ENCODE assay signal across 20 cellular contexts in the genomic region with DNA sequence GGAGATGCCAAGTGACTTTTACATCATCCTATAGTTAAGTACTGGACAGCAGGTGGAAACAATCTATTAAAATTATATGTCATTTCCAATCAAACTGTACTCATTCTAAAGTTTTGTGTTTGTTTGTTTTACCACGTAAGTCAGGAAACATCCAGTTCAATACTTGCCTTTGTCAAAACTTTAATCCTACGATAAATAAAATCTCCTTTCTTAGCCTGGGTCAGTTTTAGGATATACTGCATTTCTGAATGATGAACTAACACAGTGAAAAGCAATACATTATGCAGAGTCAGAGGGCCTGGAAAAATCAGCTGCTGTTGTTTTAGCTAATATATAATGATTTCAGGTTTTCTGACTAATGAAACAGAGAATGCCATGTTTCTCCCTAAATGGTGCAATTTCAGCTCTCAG.
DNase-seq lines count a peak whose midpoint lies in the region; FAIRE-seq and TF ChIP-seq lines count a peak whose summit lies in the region.
"Had no signal": no experiment of that assay in that cellular context is flagged by ENCODE, and none has a peak within 500 bp of the region (broad histone marks: within the 10 kb centered on the region; RNA-seq: fewer than 3 reads in every experiment).

No MANE protein-coding gene starts in this region.

- no peak overlapping the region for H3K27ac Mint-ChIP-seq in astrocyte (ENCODE audit: unreplicated experiment)
- no peak overlapping the region for H3K27ac Mint-ChIP-seq in activated T-helper 1 cell treated with anti-CD3 and anti-CD28 coated beads, Interleukin-12 subunit alpha, Interleukin-12 subunit beta, Interleukin-2, Interleukin-4 antibody, amounts not matched to agents 30 ng/mL and 10 ng/mL and 1 ng/mL, durations not matched to agents 14 hours and 24 hours and 36 hours
- H3K27ac Mint-ChIP-seq: CD4-positive, alpha-beta memory T cell; H9 had no signal

- H2AFZ ChIP-seq in astrocyte (ENCODE audit: low read depth, low read length) (no peak overlapping the region), mesenchymal stem cell (ENCODE audit: low read depth, low read length) (no peak overlapping the region)

- H4K8ac ChIP-seq in mesenchymal stem cell (ENCODE audit: low read length): no peak overlapping the region

- H3K36me3 ChIP-seq in astrocyte (ENCODE audit: insufficient read depth, low read length) (no peaks in the 10 kb centered on the region), mesenchymal stem cell (ENCODE audit: control insufficient read depth in 1 of 2, insufficient read depth in 2 of 2, low read depth in 1 of 2, low read length in 2 of 2) (no peaks in the 10 kb centered on the region)

- no peaks in the 10 kb centered on the region for H3K27me3 ChIP-seq in astrocyte (ENCODE audit: insufficient read depth, low read length)
- H3K27me3 ChIP-seq in mesenchymal stem cell (ENCODE audit: control insufficient read depth in 1 of 2, insufficient read depth in 1 of 2, low read length in 2 of 2): no peaks in the 10 kb centered on the region

- H3K4me2 ChIP-seq in astrocyte (ENCODE audit: low read length) (no peak overlapping the region), mesenchymal stem cell (ENCODE audit: low read length, poor library complexity, severe bottlenecking) (no peak overlapping the region)

- H3K4me1 ChIP-seq in astrocyte (ENCODE audit: insufficient read depth, low read length) (peaks cover 6% of the 10 kb centered on the region), mesenchymal stem cell (ENCODE audit: control insufficient read depth, insufficient read depth, low read depth, low read length) (no peaks in the 10 kb centered on the region)

- no peaks in the 10 kb centered on the region for H3K36me3 Mint-ChIP-seq in astrocyte (ENCODE audit: low read depth, unreplicated experiment)
- H3K36me3 Mint-ChIP-seq in activated T-helper 1 cell treated with anti-CD3 and anti-CD28 coated beads, Interleukin-12 subunit alpha, Interleukin-12 subunit beta, Interleukin-2, Interleukin-4 antibody, amounts not matched to agents 30 ng/mL and 10 ng/mL and 1 ng/mL, durations not matched to agents 14 hours and 24 hours and 36 hours (ENCODE audit: low read depth): no peaks in the 10 kb centered on the region
- H3K36me3 Mint-ChIP-seq: CD4-positive, alpha-beta memory T cell had no signal

- no peak overlapping the region for H2BK12ac ChIP-seq in mesenchymal stem cell (ENCODE audit: low read length in 2 of 2)

- H3K27ac ChIP-seq in astrocyte (ENCODE audit: low read depth, low read length): no peak overlapping the region
- H3K27ac ChIP-seq in mesenchymal stem cell (ENCODE audit: low read length, poor library complexity, severe bottlenecking): no peak overlapping the region

- 40% methylated on average over 1 of the region's 2 CpGs for WGBS in mesenchymal stem cell

- H3K9ac ChIP-seq in astrocyte (ENCODE audit: low read length): no peak overlapping the region
- peak overlapping the region; percentile 22 for H3K9ac ChIP-seq in mesenchymal stem cell (ENCODE audit: low read length)

- H3K79me1 ChIP-seq in mesenchymal stem cell (replicated peaks; ENCODE audit: low read length, poor library complexity, severe bottlenecking): no peaks in the 10 kb centered on the region

- no peak overlapping the region for H3K23ac ChIP-seq in mesenchymal stem cell (ENCODE audit: low read length in 2 of 2)

- H3K9me3 Mint-ChIP-seq in astrocyte (ENCODE audit: unreplicated experiment): no peaks in the 10 kb centered on the region
- H3K9me3 Mint-ChIP-seq in activated T-helper 1 cell treated with anti-CD3 and anti-CD28 coated beads, Interleukin-12 subunit alpha, Interleukin-12 subunit beta, Interleukin-2, Interleukin-4 antibody, amounts not matched to agents 30 ng/mL and 10 ng/mL and 1 ng/mL, durations not matched to agents 14 hours and 24 hours and 36 hours: peaks cover 9% of the 10 kb centered on the region
- H3K9me3 Mint-ChIP-seq: H9 had no signal

- H3K18ac ChIP-seq in mesenchymal stem cell (ENCODE audit: low read depth in 1 of 2, low read length in 2 of 2): no peak overlapping the region

- H3K27me3 Mint-ChIP-seq in astrocyte (ENCODE audit: low read depth, unreplicated experiment): no peaks in the 10 kb centered on the region
- no peaks in the 10 kb centered on the region for H3K27me3 Mint-ChIP-seq in activated T-helper 1 cell treated with anti-CD3 and anti-CD28 coated beads, Interleukin-12 subunit alpha, Interleukin-12 subunit beta, Interleukin-2, Interleukin-4 antibody, amounts not matched to agents 30 ng/mL and 10 ng/mL and 1 ng/mL, durations not matched to agents 14 hours and 24 hours and 36 hours (ENCODE audit: insufficient read depth)
- H3K27me3 Mint-ChIP-seq: CD4-positive, alpha-beta memory T cell had no signal

- intact Hi-C loops in activated T-helper 1 cell treated with anti-CD3 and anti-CD28 coated beads, Interleukin-12 subunit alpha, Interleukin-12 subunit beta, Interleukin-2, Interleukin-4 antibody, amounts not matched to agents 30 ng/mL and 10 ng/mL and 1 ng/mL, durations not matched to agents 14 hours and 24 hours and 36 hours (cut with micrococcal nuclease): no loop called here

- H3K4me3 ChIP-seq in astrocyte (ENCODE audit: insufficient read depth, low read depth, low read length) (no peak overlapping the region), mesenchymal stem cell (ENCODE audit: insufficient read depth in 1 of 2, low read depth in 1 of 2, low read length in 2 of 2) (no peak overlapping the region)
- H3K4me3 ChIP-seq: K562 had no signal

- H3K4me1 Mint-ChIP-seq in astrocyte (ENCODE audit: low read depth, unreplicated experiment): peaks cover 20% of the 10 kb centered on the region
- no peaks in the 10 kb centered on the region for H3K4me1 Mint-ChIP-seq in activated T-helper 1 cell treated with anti-CD3 and anti-CD28 coated beads, Interleukin-12 subunit alpha, Interleukin-12 subunit beta, Interleukin-2, Interleukin-4 antibody, amounts not matched to agents 30 ng/mL and 10 ng/mL and 1 ng/mL, durations not matched to agents 14 hours and 24 hours and 36 hours (ENCODE audit: low read depth)
- H3K4me1 Mint-ChIP-seq: CD4-positive, alpha-beta memory T cell; H9 had no signal

- H3K4me3 Mint-ChIP-seq in astrocyte (ENCODE audit: unreplicated experiment): no peak overlapping the region
- H3K4me3 Mint-ChIP-seq in activated T-helper 1 cell treated with anti-CD3 and anti-CD28 coated beads, Interleukin-12 subunit alpha, Interleukin-12 subunit beta, Interleukin-2, Interleukin-4 antibody, amounts not matched to agents 30 ng/mL and 10 ng/mL and 1 ng/mL, durations not matched to agents 14 hours and 24 hours and 36 hours: no peak overlapping the region
- H3K4me3 Mint-ChIP-seq: CD4-positive, alpha-beta memory T cell; H9 had no signal

- H3K4ac ChIP-seq in mesenchymal stem cell (ENCODE audit: low read depth in 1 of 2, low read length in 2 of 2): no peak overlapping the region

- no peak overlapping the region for H3K14ac ChIP-seq in mesenchymal stem cell (ENCODE audit: low read length in 2 of 2)

- H4K20me1 ChIP-seq in astrocyte (ENCODE audit: insufficient read depth, low read length): no peaks in the 10 kb centered on the region

- no peak overlapping the region for H2BK5ac ChIP-seq in mesenchymal stem cell (ENCODE audit: low read depth, low read length, poor library complexity, severe bottlenecking)

- no peak for TF ChIP-seq CTCF in astrocyte (IDR thresholded peaks at IDR 0.05; ENCODE audit: insufficient read depth, low read depth, low read length)

- peak; percentile 54 for DNase-seq in EH (ENCODE audit: low read depth)
- DNase-seq in M059J (ENCODE audit: low read depth): peak; percentile 16
- DNase-seq in astrocyte (ENCODE audit: low read depth): peak; percentile 34
- no peak for DNase-seq in mesenchymal stem cell
- no peak for DNase-seq in activated T-helper 1 cell treated with anti-CD3 and anti-CD28 coated beads, Interleukin-12 subunit alpha, Interleukin-12 subunit beta, Interleukin-2, Interleukin-4 antibody, amounts not matched to agents 30 ng/mL and 10 ng/mL and 1 ng/mL, durations not matched to agents 14 hours and 24 hours and 36 hours (ENCODE audit: low spot score)
- DNase-seq in HPDE6-E6E7 (ENCODE audit: extremely low spot score): no peak
- DNase-seq in stimulated activated CD4-positive, alpha-beta T cell treated with anti-CD3 and anti-CD28 coated beads, Interleukin-15, amount 100 ng/mL, for 24 hours: no peak
- DNase-seq in GM12892 (ENCODE audit: insufficient read length): no peak
- DNase-seq: CD4-positive, alpha-beta memory T cell; DMS153; H9; MV-4-11; NCI-H1417; NCI-H187 treated with DMSO at 0.1 percent for 48 hours; NCI-H2227 treated with DMSO at 0.1 percent for 48 hours; NCI-H510A treated with DMSO at 0.1 percent for 48 hours; NCI-H774; OCI-M1; SHP77 treated with DMSO at 0.1 percent for 48 hours had no signal

- no peak for TF ChIP-seq POLR2A in GM12892 (IDR thresholded peaks at IDR 0.05; ENCODE audit: low read depth, low read length)

- no peak overlapping the region for H2AK5ac ChIP-seq in mesenchymal stem cell (ENCODE audit: low read length, severe bottlenecking)

- H3K9me3 ChIP-seq in astrocyte (ENCODE audit: insufficient read depth, low read depth, low read length) (no peaks in the 10 kb centered on the region), mesenchymal stem cell (ENCODE audit: control insufficient read depth, low read length) (no peaks in the 10 kb centered on the region)

- no peak overlapping the region for H2BK120ac ChIP-seq in mesenchymal stem cell (ENCODE audit: low read depth, low read length)

- H4K91ac ChIP-seq in mesenchymal stem cell (ENCODE audit: low read length): no peak overlapping the region

- no peak overlapping the region for H2BK15ac ChIP-seq in mesenchymal stem cell (ENCODE audit: low read depth, poor library complexity, severe bottlenecking)

- FAIRE-seq in astrocyte (lab: Jason Lieb, UNC) (no peak), GM12892 (lab: Jason Lieb, UNC) (no peak)
- FAIRE-seq: K562 had no signal

- no peaks in the 10 kb centered on the region for H3K79me2 ChIP-seq in astrocyte (ENCODE audit: insufficient read depth, low read length)

Comparison
In these comparisons a context has a peak if more than half of its experiments do, and no peak if none do; other contexts are left out.
1. DNase-seq: peak in EH (single experiment), M059J (single experiment) and astrocyte (single experiment); none in mesenchymal stem cell (single experiment), activated T-helper 1 cell treated with anti-CD3 and anti-CD28 coated beads, Interleukin-12 subunit alpha, Interleukin-12 subunit beta, Interleukin-2, Interleukin-4 antibody, amounts not matched to agents 30 ng/mL and 10 ng/mL and 1 ng/mL, durations not matched to agents 14 hours and 24 hours and 36 hours (single experiment), HPDE6-E6E7 (single experiment), stimulated activated CD4-positive, alpha-beta T cell treated with anti-CD3 and anti-CD28 coated beads, Interleukin-15, amount 100 ng/mL, for 24 hours (single experiment) and GM12892 (single experiment).